Comparison of ENCODE assay signal across 16 cellular contexts in genomic region chr3:184377374-184377773, GRCh38. TPM values are rescaled to one million over a fixed set of nuclear protein-coding genes. Genes with fewer than 3 reads are reported as not detected.
DNase-seq lines count a peak whose midpoint lies in the region; ATAC-seq, FAIRE-seq and TF ChIP-seq lines count a peak whose summit lies in the region.
"Had no signal": no experiment of that assay in that cellular context is flagged by ENCODE, and none has a peak within 500 bp of the region (broad histone marks: within the 10 kb centered on the region; RNA-seq: fewer than 3 reads in every experiment).

No MANE protein-coding gene starts in this region.

- H3K4me3 ChIP-seq in HUES6 (ENCODE audit: low read depth, low read length) (peak overlapping the region; percentile 14), NT2/D1 (ENCODE audit: insufficient read length, low read depth) (peak overlapping the region; percentile 37), kidney (ENCODE audit: low read length in 2 of 2) (peak overlapping the region; percentile 9 to 48), skeletal muscle tissue (ENCODE audit: low read length in 3 of 3) (peak overlapping the region; percentile 46 to 66 (median 61))
- H3K4me3 ChIP-seq: esophagus squamous epithelium, lower lobe of right lung, Peyer's patch had no signal

- ATAC-seq in GM18907 (IDR thresholded peaks at IDR 0.05; ENCODE audit: unreplicated experiment) (no peak), GM19328 (IDR thresholded peaks at IDR 0.05; ENCODE audit: unreplicated experiment) (no peak)

- no peak for TF ChIP-seq CTCF in kidney (IDR thresholded peaks at IDR 0.05; ENCODE audit: borderline replicate concordance, extremely low read depth, insufficient read depth)

- H3K36me3 ChIP-seq in HUES6 (ENCODE audit: control insufficient read depth, insufficient read depth, low read length): no peaks in the 10 kb centered on the region
- H3K36me3 ChIP-seq in NT2/D1 (ENCODE audit: insufficient read depth, insufficient read length, low read length): peaks cover 4% of the 10 kb centered on the region
- no peaks in the 10 kb centered on the region for H3K36me3 ChIP-seq in kidney (ENCODE audit: control insufficient read depth in 1 of 2, insufficient read depth in 2 of 2, low read length in 2 of 2)
- H3K36me3 ChIP-seq in skeletal muscle tissue (ENCODE audit: control insufficient read depth in 3 of 3, insufficient read depth in 3 of 3, low read length in 3 of 3): peaks cover 3 to 16% (median 7%) of the 10 kb centered on the region in 3 donors
- H3K36me3 ChIP-seq: esophagus squamous epithelium, lower lobe of right lung, Peyer's patch had no signal

- DNase-seq in NT2/D1 (ENCODE audit: low read depth, low spot score) (no peak), kidney (no peak), T-helper 1 cell (no peak)
- DNase-seq: activated CD4-positive, alpha-beta T cell treated with anti-CD3 and anti-CD28 coated beads for 4 hours; activated CD8-positive, alpha-beta memory T cell treated with anti-CD3 and anti-CD28 coated beads, Interleukin-2, amount 50 U/mL, for 48 hours; activated effector memory CD4-positive, alpha-beta T cell treated with anti-CD3 and anti-CD28 coated beads, Interleukin-2, amount 50 U/mL, for 16 hours; AML-193; esophagus squamous epithelium; lower lobe of right lung; NCI-H1930; stimulated activated CD8-positive, alpha-beta memory T cell treated with anti-CD3 and anti-CD28 coated beads, Interleukin-4, amount 100 ng/mL, for 48 hours had no signal

- no peak for FAIRE-seq in kidney (lab: Jason Lieb, UNC)

- intact Hi-C loops in kidney (cut with DNase I): loop anchor here (10.0 kb wide), 1 partner anchor 167 kb away; no protein-coding TSS in a partner anchor

- H3K27ac ChIP-seq in HUES6 (ENCODE audit: low read depth, low read length) (no peak overlapping the region), kidney (ENCODE audit: low read depth in 2 of 2, low read length in 2 of 2) (peak overlapping the region in 1 of 2 donors; percentile 75), skeletal muscle tissue (ENCODE audit: low read depth, low read length) (peak overlapping the region; percentile 88)
- H3K27ac ChIP-seq: lower lobe of right lung had no signal

- H3K27me3 ChIP-seq in HUES6 (ENCODE audit: control insufficient read depth, insufficient read depth, low read length): peaks cover 49% of the 10 kb centered on the region
- H3K27me3 ChIP-seq in NT2/D1 (ENCODE audit: insufficient read depth, insufficient read length): peaks cover 33% of the 10 kb centered on the region
- H3K27me3 ChIP-seq in skeletal muscle tissue (ENCODE audit: control insufficient read depth in 3 of 3, insufficient read depth in 3 of 3, low read length in 3 of 3): peaks cover 0 to 19% (median 9%) of the 10 kb centered on the region in 3 donors

- H3K4me1 ChIP-seq in HUES6 (ENCODE audit: control insufficient read depth, insufficient read depth, low read length) (peaks cover 48% of the 10 kb centered on the region), NT2/D1 (ENCODE audit: insufficient read depth, insufficient read length) (peaks cover 31% of the 10 kb centered on the region), kidney (ENCODE audit: control insufficient read depth in 1 of 2, insufficient read depth in 1 of 2, low read depth in 1 of 2, low read length in 2 of 2) (peaks cover 4 to 24% of the 10 kb centered on the region in 2 donors), skeletal muscle tissue (ENCODE audit: control insufficient read depth in 3 of 3, insufficient read depth in 3 of 3, low read length in 3 of 3) (peaks cover 40 to 49% (median 48%) of the 10 kb centered on the region in 3 donors)

- H3K9ac ChIP-seq in HUES6 (ENCODE audit: low read length): no peak overlapping the region
- peak overlapping the region; percentile 66 for H3K9ac ChIP-seq in NT2/D1 (ENCODE audit: insufficient read length, low read depth)
- H3K9ac ChIP-seq in kidney (ENCODE audit: low read length in 2 of 2): no peak overlapping the region
- H3K9ac ChIP-seq in skeletal muscle tissue (ENCODE audit: low read depth in 1 of 3, low read length in 3 of 3): peak overlapping the region; percentile 68 to 84 (median 77)

- H3K9me3 ChIP-seq in HUES6 (ENCODE audit: control insufficient read depth, insufficient read depth, low read depth, low read length) (no peaks in the 10 kb centered on the region), NT2/D1 (ENCODE audit: insufficient read depth, low read length) (no peaks in the 10 kb centered on the region), kidney (ENCODE audit: control insufficient read depth in 1 of 2, low read length in 2 of 2) (no peaks in the 10 kb centered on the region), skeletal muscle tissue (ENCODE audit: control insufficient read depth in 3 of 3, low read length in 3 of 3) (no peaks in the 10 kb centered on the region)
- H3K9me3 ChIP-seq: esophagus squamous epithelium, lower lobe of right lung, Peyer's patch had no signal

RNA-seq across cellular contexts. Expression of gene THPO, which starts 0.6 kb away (rescaled TPM):
- total RNA-seq in kidney (0.85 TPM), skeletal muscle tissue (under 0.01 TPM)
- polyA plus RNA-seq in kidney (ENCODE audit: insufficient read depth, low read depth, low replicate concordance): 5.7 TPM

RNA-seq across cellular contexts. Expression of gene CHRD, which starts 2.5 kb away (rescaled TPM):
- total RNA-seq in kidney: 16.8 TPM
- 18.6 TPM for polyA plus RNA-seq in kidney (ENCODE audit: insufficient read depth, low read depth, low replicate concordance)
- total RNA-seq in skeletal muscle tissue: 14.1 TPM

RNA-seq across cellular contexts. Expression of gene POLR2H, which starts 15.9 kb away (rescaled TPM):
- total RNA-seq in kidney: 82.0 TPM
- 157 TPM for polyA plus RNA-seq in kidney (ENCODE audit: insufficient read depth, low read depth, low replicate concordance)
- total RNA-seq in skeletal muscle tissue: 44.4 TPM

RNA-seq across cellular contexts. Expression of gene CLCN2, which starts 16.0 kb away (rescaled TPM):
- total RNA-seq in kidney: 10.4 TPM
- polyA plus RNA-seq in kidney (ENCODE audit: insufficient read depth, low read depth, low replicate concordance): 6.4 TPM
- 2.6 TPM for total RNA-seq in skeletal muscle tissue

RNA-seq across cellular contexts. Expression of gene FAM131A, which starts 40.0 kb away (rescaled TPM):
- 20.1 TPM for total RNA-seq in kidney
- 14.0 TPM for polyA plus RNA-seq in kidney (ENCODE audit: insufficient read depth, low read depth, low replicate concordance)
- 9.4 TPM for total RNA-seq in skeletal muscle tissue

Comparison
In these comparisons a context has a peak if more than half of its experiments do, and no peak if none do; other contexts are left out.
1. H3K9ac ChIP-seq: peak in NT2/D1 (single experiment) and skeletal muscle tissue (3 of 3); none in HUES6 (single experiment) and kidney (0 of 2).
2. Peak in every context shown above with its lines, with median percentiles within 50 percentile points of each other: H3K4me3 ChIP-seq.